ENCODE assay signal across 22 cellular contexts in genomic region chr5:91840412-91840811, GRCh38.
DNase-seq lines count a peak whose midpoint lies in the region; TF ChIP-seq lines count a peak whose summit lies in the region.
"Had no signal": no experiment of that assay in that cellular context is flagged by ENCODE, and none has a peak within 500 bp of the region (broad histone marks: within the 10 kb centered on the region; RNA-seq: fewer than 3 reads in every experiment).

No MANE protein-coding gene starts in this region.

- H3K27me3 ChIP-seq in endodermal cell (ENCODE audit: control insufficient read depth, insufficient read depth, low read length, poor library complexity, severe bottlenecking) = no peaks in the 10 kb centered on the region
- H3K27me3 ChIP-seq in uterus = no peaks in the 10 kb centered on the region

- H3K4me3 ChIP-seq in HEK293 (ENCODE audit: low read depth, low read length) = no peak overlapping the region
- H3K4me3 ChIP-seq in endodermal cell (ENCODE audit: low read length) = peak overlapping the region; percentile 25
- H3K4me3 ChIP-seq in uterus = no peak overlapping the region
- H3K4me3 ChIP-seq: MG63 had no signal

- H3K27me3 Mint-ChIP-seq in endodermal cell (ENCODE audit: insufficient read depth) = no peaks in the 10 kb centered on the region

- H3K36me3 Mint-ChIP-seq in endodermal cell (ENCODE audit: low read depth) = no peaks in the 10 kb centered on the region

- CTCF ChIA-PET in HEK293 (lab: Yijun Ruan, JAX) = no interaction called here

- WGBS in endodermal cell (ENCODE audit: insufficient coverage in 1 of 2, insufficient read length in 1 of 2), 2 experiments = 76 to 80% methylated on average over 1 to 4 of the region's 4 CpGs

- no peaks in the 10 kb centered on the region for H3K9me3 Mint-ChIP-seq in endodermal cell
- H3K9me3 Mint-ChIP-seq: T-helper 2 cell treated with Interferon-gamma antibody and Interleukin-4, amounts not matched to agents 5 μg/mL and 100 μg/mL, for 36 hours had no signal

- H3K36me3 ChIP-seq in HEK293 (ENCODE audit: control insufficient read depth in 2 of 2, insufficient read depth in 1 of 2, low read length in 2 of 2) = no peaks in the 10 kb centered on the region
- H3K36me3 ChIP-seq in endodermal cell (ENCODE audit: control insufficient read depth, insufficient read depth, low read length) = no peaks in the 10 kb centered on the region
- H3K36me3 ChIP-seq in uterus = no peaks in the 10 kb centered on the region
- H3K36me3 ChIP-seq: MG63 had no signal

- no peak overlapping the region for H3K27ac Mint-ChIP-seq in endodermal cell
- H3K27ac Mint-ChIP-seq: T-helper 2 cell treated with Interferon-gamma antibody and Interleukin-4, amounts not matched to agents 5 μg/mL and 100 μg/mL, for 36 hours had no signal

- TF ChIP-seq POLR2A in uterus (IDR thresholded peaks at IDR 0.05) = no peak

- DNase-seq in COR-L47 (lab: John Stamatoyannopoulos, UW) = peak; percentile 77
- DNase-seq in NCI-H69 (lab: John Stamatoyannopoulos, UW) = peak; percentile 89
- no peak for DNase-seq in endodermal cell
- no peak for DNase-seq in uterus
- no peak for DNase-seq in NCI-H1436 (lab: John Stamatoyannopoulos, UW)
- no peak for DNase-seq in NCI-H2107 treated with DMSO at 0.1 percent for 48 hours (lab: John Stamatoyannopoulos, UW; ENCODE audit: unreplicated experiment)
- DNase-seq: ACHN, C1 segment of cervical spinal cord, DMS53, EL, IMR-90, Karpas-422, MG63, NCI-H1048, NCI-H2029, NCI-H2171, NCI-H526, OCI-M1, SHP77 treated with DMSO at 0.1 percent for 48 hours, SK-N-SH had no signal

- no peak overlapping the region for H3K4me3 Mint-ChIP-seq in endodermal cell
- H3K4me3 Mint-ChIP-seq: T-helper 2 cell treated with Interferon-gamma antibody and Interleukin-4, amounts not matched to agents 5 μg/mL and 100 μg/mL, for 36 hours had no signal

- H3K9ac ChIP-seq in endodermal cell (ENCODE audit: extremely low read depth, low read length, poor library complexity, severe bottlenecking) = no peak overlapping the region
- H3K9ac ChIP-seq: SK-N-SH had no signal

- H3K4me1 Mint-ChIP-seq in endodermal cell = peaks cover 34% of the 10 kb centered on the region

- POLR2A ChIA-PET in HEK293 (lab: Yijun Ruan, JAX) = no interaction called here

- no peak for TF ChIP-seq CTCF in HEK293 (tag by site-specific recombination; IDR thresholded peaks at IDR 0.05)
- TF ChIP-seq CTCF in endodermal cell (conservative IDR thresholded peaks at IDR 0.05) = no peak
- no peak for TF ChIP-seq CTCF in uterus (IDR thresholded peaks at IDR 0.05)

- H3K4me1 ChIP-seq in HEK293 (ENCODE audit: control insufficient read depth, insufficient read depth, low read length) (peaks cover 10% of the 10 kb centered on the region), endodermal cell (ENCODE audit: control insufficient read depth, insufficient read depth, low read length) (peaks cover 5% of the 10 kb centered on the region), uterus (no peaks in the 10 kb centered on the region)

- H3K9me3 ChIP-seq in HEK293 (ENCODE audit: control insufficient read depth, insufficient read depth, low read depth, low read length) (no peaks in the 10 kb centered on the region), endodermal cell (ENCODE audit: control insufficient read depth, low read length) (no peaks in the 10 kb centered on the region), uterus (no peaks in the 10 kb centered on the region)
- H3K9me3 ChIP-seq: MG63, SK-N-SH had no signal

- intact Hi-C loops in uterus (cut with DNase I; ENCODE audit: low total_unique reads) = no loop called here

- no peak overlapping the region for H3K27ac ChIP-seq in HEK293 (ENCODE audit: extremely low read depth, low read depth, low read length)
- H3K27ac ChIP-seq in endodermal cell (ENCODE audit: low read depth, low read length) = no peak overlapping the region
- H3K27ac ChIP-seq in uterus = no peak overlapping the region

TF ChIP-seq in HEK293, 187 proteins besides CTCF, POLR2A, EP300 and RAD21:
- TF ChIP-seq EGR2 (tag by site-specific recombination; IDR thresholded peaks at IDR 0.05; ENCODE audit: low read depth) (no peak), ZNF157 (tag by site-specific recombination; IDR thresholded peaks at IDR 0.05) (no peak), BCL11A (tag by site-specific recombination; IDR thresholded peaks at IDR 0.05; ENCODE audit: low read depth) (no peak), PRDM6 (tag by site-specific recombination; IDR thresholded peaks at IDR 0.05) (peak; percentile 59), SP3 (tag by site-specific recombination; IDR thresholded peaks at IDR 0.05) (no peak), ZNF248 (tag by site-specific recombination; IDR thresholded peaks at IDR 0.05) (no peak), ZNF521 (tag by site-specific recombination; IDR thresholded peaks at IDR 0.05) (no peak), ZSCAN30 (tag by site-specific recombination; IDR thresholded peaks at IDR 0.05) (no peak), FEZF1 (tag by site-specific recombination; IDR thresholded peaks at IDR 0.05) (0 out of 2 replicates have a peak, but pooled peaks have one; percentile 10), ZNF404 (tag by site-specific recombination; IDR thresholded peaks at IDR 0.05) (no peak), KLF9 (tag by site-specific recombination; IDR thresholded peaks at IDR 0.05; ENCODE audit: low read depth) (no peak), ZFHX2 (tag by site-specific recombination; conservative IDR thresholded peaks at IDR 0.05) (no peak), PBX3 (CRISPR knock-in tag; IDR thresholded peaks at IDR 0.05) (no peak), ZNF37A (tag by site-specific recombination; IDR thresholded peaks at IDR 0.05) (no peak), KLF16 (tag by site-specific recombination; IDR thresholded peaks at IDR 0.05) (no peak), ZNF843 (tag by site-specific recombination; IDR thresholded peaks at IDR 0.05) (no peak), ZNF555 (tag by site-specific recombination; conservative IDR thresholded peaks at IDR 0.05) (no peak), OSR2 (tag by site-specific recombination; IDR thresholded peaks at IDR 0.05) (peak; percentile 17; the same call in 1 of the 2 replicates)

Comparison
In these comparisons a context has a peak if more than half of its experiments do, and no peak if none do; other contexts are left out.
1. DNase-seq: peak in COR-L47 (single experiment) and NCI-H69 (single experiment); none in endodermal cell (single experiment), uterus (0 of 2), NCI-H1436 (single experiment) and NCI-H2107 treated with DMSO at 0.1 percent for 48 hours (single experiment).